ENCODE assay signal across 8 cellular contexts in the genomic region with DNA sequence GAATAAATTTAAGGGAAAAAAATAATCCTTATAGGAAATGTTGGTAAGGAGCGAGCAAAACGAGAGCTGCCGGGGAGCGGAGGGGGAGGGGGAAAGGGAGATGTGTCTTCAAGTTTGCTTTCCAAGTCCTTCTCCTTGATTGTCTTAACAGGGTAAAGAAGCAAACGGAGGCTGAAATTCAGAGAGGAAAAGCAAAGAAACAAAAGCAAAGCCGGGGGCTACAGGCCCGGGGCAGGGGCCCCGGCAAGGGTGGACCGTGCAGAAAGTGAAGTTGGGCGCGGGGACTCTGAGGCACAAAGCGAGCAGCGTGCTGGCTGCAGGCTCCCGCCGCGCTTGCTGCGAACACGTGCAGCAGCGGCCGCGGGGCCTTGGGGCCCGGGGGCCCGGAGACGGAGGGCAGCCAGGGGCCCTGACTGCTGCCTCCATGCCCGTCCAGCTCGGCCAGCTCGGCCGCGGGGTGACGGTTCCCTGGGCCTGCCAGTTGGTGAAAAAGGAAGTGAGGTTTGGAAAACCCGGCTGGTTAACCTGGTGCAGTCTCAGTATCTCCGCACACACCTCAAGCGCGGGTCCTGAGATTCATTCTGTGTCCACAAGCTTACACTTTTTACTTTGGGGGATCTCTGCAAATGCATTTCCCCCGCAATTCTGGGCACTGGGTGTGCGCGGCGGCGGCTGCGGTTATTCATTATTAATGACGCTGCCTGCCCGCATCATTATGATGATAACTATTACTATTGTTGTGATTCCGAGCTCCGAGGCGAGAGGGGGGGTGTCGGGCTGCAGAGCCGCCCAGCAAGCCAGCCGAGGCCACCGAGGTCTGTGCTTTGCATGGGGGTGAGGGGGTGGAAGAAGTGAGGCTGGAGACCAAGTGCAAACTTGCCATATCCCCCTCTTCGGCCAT. TPM values are rescaled to one million over a fixed set of nuclear protein-coding genes. Genes with fewer than 3 reads are reported as not detected.
DNase-seq lines count a peak whose midpoint lies in the region; ATAC-seq, FAIRE-seq and TF ChIP-seq lines count a peak whose summit lies in the region.

No MANE protein-coding gene starts in this region.

- TF ChIP-seq CTCF in brain microvascular endothelial cell (IDR thresholded peaks at IDR 0.05; ENCODE audit: low read depth, low read length, missing control alignments), result no peak
- TF ChIP-seq CTCF in HepG2 (CRISPR knock-in tag; IDR thresholded peaks at IDR 0.05), result no peak
- no peak for TF ChIP-seq CTCF in thoracic aorta (IDR thresholded peaks at IDR 0.05)

- H3K4me1 ChIP-seq in HepG2 (ENCODE audit: insufficient read depth, low read length) (peaks cover 16% of the 10 kb centered on the region), thoracic aorta (ENCODE audit: control insufficient read depth in 1 of 2, low read depth in 2 of 2) (peaks cover 43 to 53% of the 10 kb centered on the region in 2 donors)

- peak; percentile 63 for DNase-seq in DMS53 treated with DMSO at 0.1 percent for 48 hours (lab: John Stamatoyannopoulos, UW; ENCODE audit: unreplicated experiment)
- DNase-seq in NCI-H2227 treated with DMSO at 0.1 percent for 48 hours (lab: John Stamatoyannopoulos, UW), result peak; percentile 84
- no peak for DNase-seq in brain microvascular endothelial cell
- no peak for DNase-seq in HepG2 (ENCODE audit: low spot score)
- no peak for DNase-seq in thoracic aorta (ENCODE audit: low spot score)
- DNase-seq in NCI-H2196 (lab: John Stamatoyannopoulos, UW; ENCODE audit: unreplicated experiment), result no peak

- peaks cover 3% of the 10 kb centered on the region for H3K36me3 ChIP-seq in brain microvascular endothelial cell (replicated peaks)
- no peaks in the 10 kb centered on the region for H3K36me3 ChIP-seq in HepG2 (replicated peaks in 1 of 2; ENCODE audit: control insufficient read depth in 1 of 2, insufficient read depth in 2 of 2, low read length in 2 of 2)
- H3K36me3 ChIP-seq in thoracic aorta, result no peaks in the 10 kb centered on the region

- peak overlapping the region; percentile 61 for H3K27ac ChIP-seq in brain microvascular endothelial cell
- H3K27ac ChIP-seq in HepG2 (ENCODE audit: extremely low read length, insufficient read depth, low read length), result no peak overlapping the region
- no peak overlapping the region for H3K27ac ChIP-seq in thoracic aorta

- H3K79me2 ChIP-seq in HepG2 (ENCODE audit: insufficient read depth, low read length), result no peaks in the 10 kb centered on the region

- H3K9me3 ChIP-seq in HepG2 (ENCODE audit: low read length) (no peaks in the 10 kb centered on the region), thoracic aorta (no peaks in the 10 kb centered on the region)

- CTCF ChIA-PET in HepG2 (lab: Yijun Ruan, JAX; ENCODE audit: low intra/inter-chr PET ratio, low total read pairs), result no interaction called here

- no peak for TF ChIP-seq RAD21 in HepG2 (CRISPR knock-in tag; IDR thresholded peaks at IDR 0.05)

- H3K4me2 ChIP-seq in HepG2 (ENCODE audit: low read depth, low read length), result peak overlapping the region; percentile 82

- in situ Hi-C loops in brain microvascular endothelial cell (cut with HindIII; ENCODE audit: low pct_ligation_motif_present, low sequenced_read_pairs), result no loop called here
- in situ Hi-C loops in HepG2 (cut with HindIII; ENCODE audit: extremely low pct_ligation_motif_present, low pct_unique_long_range_greater_than_20kb), result no loop called here

- TF ChIP-seq EP300 in HepG2 (IDR thresholded peaks at IDR 0.05; ENCODE audit: low read depth in 2 of 2, low read length in 2 of 2) (no peak), HepG2 (CRISPR knock-in tag; IDR thresholded peaks at IDR 0.05; ENCODE audit: borderline replicate concordance) (no peak)

- ATAC-seq in GM19463 (IDR thresholded peaks at IDR 0.05; ENCODE audit: unreplicated experiment), result peak; percentile 9
- ATAC-seq in HepG2, result peak; percentile 12; the same call in 2 of the 3 replicates
- no peak for ATAC-seq in thoracic aorta (ENCODE audit: insufficient number of reproducible peaks, low FRiP score, low read depth)
- ATAC-seq in GM21390 (IDR thresholded peaks at IDR 0.05; ENCODE audit: unreplicated experiment), result no peak

- no peak for TF ChIP-seq POLR2A in HepG2 (IDR thresholded peaks at IDR 0.05; ENCODE audit: insufficient read depth in 1 of 2, low read depth in 2 of 2, low read length in 2 of 2)

- peaks cover 4% of the 10 kb centered on the region; the same call in 1 of the 2 replicates for H4K20me1 ChIP-seq in HepG2 (ENCODE audit: insufficient read depth, low read length)

- intact Hi-C loops in HepG2 (cut with micrococcal nuclease; ENCODE audit: unreplicated experiment), result loop anchor here (5.0 kb wide), 2 partner anchors 92 to 112 kb away; no protein-coding TSS in a partner anchor

- H3K9ac ChIP-seq in HepG2 (ENCODE audit: insufficient read depth, low read depth, low read length), result no peak overlapping the region

- BruUV-seq in HepG2 (replicated peaks; lab: Mats Ljungman, UMichigan), result no TSS peak

- FAIRE-seq in HepG2 (lab: Jason Lieb, UNC), result no peak

- POLR2A ChIA-PET in HepG2 (lab: Yijun Ruan, JAX), result no interaction called here

- WGBS in HepG2 (ENCODE audit: low lambda C conversion rate), result 13% methylated on average over 30 of the region's 50 CpGs

- no peak overlapping the region for H2AFZ ChIP-seq in HepG2 (ENCODE audit: low read length)

- H3K4me3 ChIP-seq in brain microvascular endothelial cell (ENCODE audit: low read depth, low read length) (peak overlapping the region; percentile 86), HepG2 (replicated peaks in 1 of 3; ENCODE audit: insufficient read depth in 1 of 3, low read depth in 2 of 3, low read length in 3 of 3) (peak overlapping the region; percentile 44 to 67 (median 60)), thoracic aorta (peak overlapping the region; percentile 93)

- H3K27me3 ChIP-seq in brain microvascular endothelial cell (replicated peaks) (no peaks in the 10 kb centered on the region), HepG2 (ENCODE audit: control insufficient read depth in 1 of 2, insufficient read depth in 2 of 2, low read length in 2 of 2) (peaks cover 20 to 81% of the 10 kb centered on the region in 2 experiments), thoracic aorta (replicated peaks; ENCODE audit: insufficient read depth) (peaks cover 5% of the 10 kb centered on the region)

TF ChIP-seq in HepG2, 621 proteins besides CTCF, POLR2A, EP300 and RAD21 (continues in another document):
- TF ChIP-seq, protein P1, sequence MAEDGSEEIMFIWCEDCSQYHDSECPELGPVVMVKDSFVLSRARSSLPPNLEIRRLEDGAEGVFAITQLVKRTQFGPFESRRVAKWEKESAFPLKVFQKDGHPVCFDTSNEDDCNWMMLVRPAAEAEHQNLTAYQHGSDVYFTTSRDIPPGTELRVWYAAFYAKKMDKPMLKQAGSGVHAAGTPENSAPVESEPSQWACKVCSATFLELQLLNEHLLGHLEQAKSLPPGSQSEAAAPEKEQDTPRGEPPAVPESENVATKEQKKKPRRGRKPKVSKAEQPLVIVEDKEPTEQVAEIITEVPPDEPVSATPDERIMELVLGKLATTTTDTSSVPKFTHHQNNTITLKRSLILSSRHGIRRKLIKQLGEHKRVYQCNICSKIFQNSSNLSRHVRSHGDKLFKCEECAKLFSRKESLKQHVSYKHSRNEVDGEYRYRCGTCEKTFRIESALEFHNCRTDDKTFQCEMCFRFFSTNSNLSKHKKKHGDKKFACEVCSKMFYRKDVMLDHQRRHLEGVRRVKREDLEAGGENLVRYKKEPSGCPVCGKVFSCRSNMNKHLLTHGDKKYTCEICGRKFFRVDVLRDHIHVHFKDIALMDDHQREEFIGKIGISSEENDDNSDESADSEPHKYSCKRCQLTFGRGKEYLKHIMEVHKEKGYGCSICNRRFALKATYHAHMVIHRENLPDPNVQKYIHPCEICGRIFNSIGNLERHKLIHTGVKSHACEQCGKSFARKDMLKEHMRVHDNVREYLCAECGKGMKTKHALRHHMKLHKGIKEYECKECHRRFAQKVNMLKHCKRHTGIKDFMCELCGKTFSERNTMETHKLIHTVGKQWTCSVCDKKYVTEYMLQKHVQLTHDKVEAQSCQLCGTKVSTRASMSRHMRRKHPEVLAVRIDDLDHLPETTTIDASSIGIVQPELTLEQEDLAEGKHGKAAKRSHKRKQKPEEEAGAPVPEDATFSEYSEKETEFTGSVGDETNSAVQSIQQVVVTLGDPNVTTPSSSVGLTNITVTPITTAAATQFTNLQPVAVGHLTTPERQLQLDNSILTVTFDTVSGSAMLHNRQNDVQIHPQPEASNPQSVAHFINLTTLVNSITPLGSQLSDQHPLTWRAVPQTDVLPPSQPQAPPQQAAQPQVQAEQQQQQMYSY (CRISPR knock-in tag; IDR thresholded peaks at IDR 0.05), result peak; percentile 44; the same call in 1 of the 2 replicates
- TF ChIP-seq PTBP1 (IDR thresholded peaks at IDR 0.05; ENCODE audit: low read depth, low read length, poor library complexity, severe bottlenecking) (no peak), ZNF761 (CRISPR knock-in tag; conservative IDR thresholded peaks at IDR 0.05) (no peak), XBP1 (CRISPR knock-in tag; IDR thresholded peaks at IDR 0.05) (no peak), MXD4 (CRISPR knock-in tag; IDR thresholded peaks at IDR 0.05) (no peak), ZNF484 (CRISPR knock-in tag; IDR thresholded peaks at IDR 0.05; ENCODE audit: borderline replicate concordance, low read depth) (no peak)

RNA-seq across cellular contexts. Expression of a gene that starts 4.0 kb away (rescaled TPM):
- total RNA-seq in HepG2 (2016; rRNA removed; fragmentation: Illumina TruSeq; extraction: Trizol) (not detected in 2 replicates), thoracic aorta (under 1 TPM; 0.41 to 0.99 TPM)
- not detected in 2 replicates for total RNA-seq in HepG2 (2016; cell fraction: cytosol; rRNA removed; fragmentation: Illumina TruSeq; extraction: Trizol; ENCODE audit: low read depth)
- not detected in 2 replicates for total RNA-seq in HepG2 (2016; cell fraction: insoluble cytoplasmic fraction; rRNA removed; fragmentation: Illumina TruSeq; extraction: Trizol)
- total RNA-seq in HepG2 (2016; cell fraction: membrane; rRNA removed; fragmentation: Illumina TruSeq; extraction: Trizol), result not detected in 2 replicates
- total RNA-seq in HepG2 (2016; cell fraction: nucleus; rRNA removed; fragmentation: Illumina TruSeq; extraction: Trizol), result not detected in 2 replicates
- not detected in 2 replicates for polyA plus RNA-seq in HepG2 (2011; rRNA removed)
- not detected in 2 replicates for polyA plus RNA-seq in HepG2 (2011; cell fraction: cytosol; rRNA removed)
- 0.05 TPM in 1 of 2 replicates, not detected in the other for polyA plus RNA-seq in HepG2 (2011; cell fraction: nucleus; rRNA removed)
- polyA plus RNA-seq in HepG2 (2012), result not detected in 2 replicates
- polyA plus RNA-seq in HepG2 (2016; cell fraction: cytosol; fragmentation: Illumina TruSeq; extraction: Trizol; ENCODE audit: low read depth), result not detected in 2 replicates
- polyA plus RNA-seq in HepG2 (2016; cell fraction: insoluble cytoplasmic fraction; fragmentation: Illumina TruSeq; extraction: Trizol; ENCODE audit: low read depth), result not detected in 2 replicates
- polyA plus RNA-seq in HepG2 (2016; cell fraction: membrane; fragmentation: Illumina TruSeq; extraction: Trizol; ENCODE audit: low read depth), result not detected in 2 replicates
- polyA plus RNA-seq in HepG2 (2016; cell fraction: nucleus; fragmentation: Illumina TruSeq; extraction: Trizol; ENCODE audit: insufficient read depth, low read depth), result not detected in 2 replicates
- polyA minus RNA-seq in HepG2 (2011; rRNA and poly(A)+ RNA removed; ENCODE audit: low replicate concordance), result 0.07 TPM in 1 of 2 replicates, not detected in the other
- polyA minus RNA-seq in HepG2 (2011; cell fraction: cytosol; rRNA and poly(A)+ RNA removed), result not detected in 2 replicates
- polyA minus RNA-seq in HepG2 (2011; cell fraction: nucleus; rRNA and poly(A)+ RNA removed), result not detected in 2 replicates

Comparison
In these comparisons a context has a peak if more than half of its experiments do, and no peak if none do; other contexts are left out.
1. DNase-seq: peak in DMS53 treated with DMSO at 0.1 percent for 48 hours (single experiment) and NCI-H2227 treated with DMSO at 0.1 percent for 48 hours (single experiment); none in brain microvascular endothelial cell (single experiment), HepG2 (single experiment), thoracic aorta (single experiment) and NCI-H2196 (single experiment).
2. ATAC-seq: peak in GM19463 (single experiment) and HepG2 (single experiment); none in thoracic aorta (single experiment) and GM21390 (single experiment).
3. Peak in every context shown above with its lines, with median percentiles within 50 percentile points of each other: H3K4me3 ChIP-seq.